ENCODE assay signal across 29 cellular contexts in the genomic region with DNA sequence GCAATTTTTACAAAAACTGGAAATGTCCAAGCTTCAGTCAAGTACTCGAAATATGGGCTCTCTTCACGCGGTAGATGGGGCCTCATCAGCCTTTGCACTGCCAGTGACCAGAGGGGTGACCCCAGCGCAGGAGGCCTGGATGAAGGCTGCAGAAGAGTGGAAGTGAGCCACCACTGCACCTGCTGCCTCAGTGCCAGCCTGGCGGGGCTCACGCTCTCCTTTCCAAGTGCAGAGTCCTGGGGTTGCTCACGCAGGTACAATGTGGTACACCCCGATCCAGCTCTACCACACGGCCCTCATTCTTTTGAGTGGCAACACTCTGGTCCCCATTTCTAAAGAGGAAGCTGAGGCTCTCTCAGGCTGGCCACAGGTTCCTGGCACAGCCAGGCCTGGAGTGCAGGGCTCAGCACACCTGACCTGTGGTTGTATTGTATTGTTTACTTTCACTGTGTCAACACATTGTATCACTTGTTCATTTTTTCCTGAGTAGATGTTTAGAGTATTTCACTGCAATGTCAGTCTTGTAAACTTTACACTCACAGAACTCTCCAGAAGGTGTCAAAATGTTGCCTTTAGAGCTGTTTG.
"Had no signal": no experiment of that assay in that cellular context is flagged by ENCODE, and none has a peak within 500 bp of the region (broad histone marks: within the 10 kb centered on the region; RNA-seq: fewer than 3 reads in every experiment).

No MANE protein-coding gene starts in this region.

- H3K36me3 ChIP-seq: adrenal gland, esophagus muscularis mucosa, gastrocnemius medialis, heart left ventricle had no signal

- DNase-seq: activated CD4-positive, alpha-beta memory T cell treated with anti-CD3 and anti-CD28 coated beads, Interleukin-2, amount 10 ng/mL, durations not matched to agents 7 days and 5 days; activated CD4-positive, alpha-beta T cell treated with anti-CD3 and anti-CD28 coated beads for 36 hours; activated CD4-positive, alpha-beta T cell treated with anti-CD3 and anti-CD28 coated beads, Interleukin-2, amount 10 ng/mL, durations not matched to agents 7 days and 5 days; activated CD4-positive, alpha-beta T cell treated with anti-CD3 and anti-CD28 coated beads, Interleukin-2, amount 50 U/mL, for 4 hours; activated CD4-positive, CD25-positive, alpha-beta regulatory T cell; activated CD4-positive, CD25-positive, alpha-beta regulatory T cell treated with anti-CD3 and anti-CD28 coated beads, Interleukin-2, amount 50 U/mL, for 72 hours; activated effector memory CD4-positive, alpha-beta T cell treated with Interleukin-2 at 50 U/mL for 16 hours; activated gamma-delta T cell treated with Interleukin-2 at 50 U/mL for 16 hours; activated naive CD4-positive, alpha-beta T cell treated with Interleukin-2 at 50 U/mL for 16 hours; activated naive CD8-positive, alpha-beta T cell treated with anti-CD3 and anti-CD28 coated beads for 36 hours; activated naive CD8-positive, alpha-beta T cell treated with anti-CD3 and anti-CD28 coated beads, Interleukin-2, amount 50 U/mL, for 24 hours; activated T-cell treated with anti-CD3 and anti-CD28 coated beads, Interleukin-2, amount 50 U/mL, for 4 hours; adrenal gland; amygdala; body of pancreas; caudate nucleus; cortex of kidney; dermis blood vessel endothelial cell; effector CD4-positive, alpha-beta T cell; effector memory CD8-positive, alpha-beta T cell; erythroblast; foreskin keratinocyte; gastrocnemius medialis; glutamatergic neuron; heart left ventricle; hypothalamus had no signal

- H3K9me3 ChIP-seq: adrenal gland, body of pancreas, esophagus muscularis mucosa, gastrocnemius medialis had no signal

- H3K27me3 ChIP-seq: foreskin keratinocyte had no signal

- ATAC-seq: activated CD4-positive, alpha-beta T cell treated with anti-CD3 and anti-CD28 coated beads for 36 hours; activated naive CD8-positive, alpha-beta T cell treated with anti-CD3 and anti-CD28 coated beads, Interleukin-2, amount 50 U/mL, for 24 hours; activated T-cell treated with anti-CD3 and anti-CD28 coated beads, Interleukin-2, amount 50 U/mL, for 4 hours; activated T-helper 17 cell treated with anti-CD3 and anti-CD28 coated beads, Interleukin-2, amount 50 U/mL, for 72 hours; body of pancreas; effector memory CD8-positive, alpha-beta T cell; foreskin keratinocyte; gastrocnemius medialis; heart left ventricle had no signal

- H3K27ac ChIP-seq: adrenal gland, body of pancreas, esophagus muscularis mucosa, foreskin keratinocyte, gastrocnemius medialis, heart left ventricle had no signal

- FAIRE-seq: colon had no signal

- H3K4me1 ChIP-seq: adrenal gland, body of pancreas, foreskin keratinocyte had no signal

- H3K4me3 ChIP-seq: adrenal gland, body of pancreas, esophagus muscularis mucosa, gastrocnemius medialis, heart left ventricle had no signal
